ENCODE assay signal across 9 cellular contexts in genomic region chr4:7034262-7035081, GRCh38. TPM values are rescaled to one million over a fixed set of nuclear protein-coding genes. Genes with fewer than 3 reads are reported as not detected.
A peak's percentile ranks its signal among the peaks of the same experiment; 100 is the strongest.
DNase-seq lines count a peak whose midpoint lies in the region; ATAC-seq and TF ChIP-seq lines count a peak whose summit lies in the region.
"Had no signal": no experiment of that assay in that cellular context is flagged by ENCODE, and none has a peak within 500 bp of the region (broad histone marks: within the 10 kb centered on the region; RNA-seq: fewer than 3 reads in every experiment).

No MANE protein-coding gene starts in this region.

- no peak overlapping the region for H3K27ac Mint-ChIP-seq in stimulated activated naive CD8-positive, alpha-beta T cell treated with anti-CD3 and anti-CD28 coated beads, Interleukin-15, amount 100 ng/mL, for 72 hours
- H3K27ac Mint-ChIP-seq in WTC11, result 0 out of 2 replicates have a peak overlapping the region, but pooled peaks have one; percentile 9
- no peak overlapping the region for H3K27ac Mint-ChIP-seq in activated naive CD8-positive, alpha-beta T cell treated with anti-CD3 and anti-CD28 coated beads, Interleukin-2, amount 50 U/mL, for 24 hours

- H3K4me3 Mint-ChIP-seq in stimulated activated naive CD8-positive, alpha-beta T cell treated with anti-CD3 and anti-CD28 coated beads, Interleukin-15, amount 100 ng/mL, for 72 hours, result no peak overlapping the region
- H3K4me3 Mint-ChIP-seq in WTC11, result no peak overlapping the region
- H3K4me3 Mint-ChIP-seq in activated naive CD8-positive, alpha-beta T cell treated with anti-CD3 and anti-CD28 coated beads, Interleukin-2, amount 50 U/mL, for 24 hours, result no peak overlapping the region

- H3K9me3 Mint-ChIP-seq in stimulated activated naive CD8-positive, alpha-beta T cell treated with anti-CD3 and anti-CD28 coated beads, Interleukin-15, amount 100 ng/mL, for 72 hours, result no peaks in the 10 kb centered on the region
- no peaks in the 10 kb centered on the region for H3K9me3 Mint-ChIP-seq in WTC11
- H3K9me3 Mint-ChIP-seq in activated naive CD8-positive, alpha-beta T cell treated with anti-CD3 and anti-CD28 coated beads, Interleukin-2, amount 50 U/mL, for 24 hours, result no peaks in the 10 kb centered on the region

- no peak for DNase-seq in stimulated activated naive CD8-positive, alpha-beta T cell treated with anti-CD3 and anti-CD28 coated beads, Interleukin-15, amount 100 ng/mL, for 72 hours
- no peak for DNase-seq in stimulated activated naive CD8-positive, alpha-beta T cell treated with anti-CD3 and anti-CD28 coated beads, Interleukin-15, Interleukin-2, amounts not matched to agents 100 U/mL and 50 U/mL, for 24 hours
- no peak for DNase-seq in WTC11 (ENCODE audit: low spot score)
- DNase-seq in kidney tubule cell (ENCODE audit: low spot score), result peak; percentile 79
- DNase-seq in NCI-H1417 treated with DMSO at 0.1 percent for 48 hours (lab: John Stamatoyannopoulos, UW), result no peak
- DNase-seq in T-helper 9 cell, result no peak
- DNase-seq in stimulated activated CD4-positive, alpha-beta T cell treated with anti-CD3 and anti-CD28 coated beads, Interleukin-4, amount 100 ng/mL, for 1 hour, result no peak
- no peak for DNase-seq in activated naive CD8-positive, alpha-beta T cell treated with anti-CD3 and anti-CD28 coated beads, Interleukin-2, amount 50 U/mL, for 24 hours
- DNase-seq: activated CD8-positive, alpha-beta memory T cell treated with anti-CD3 and anti-CD28 coated beads, Interleukin-2, amount 50 U/mL, for 4 hours had no signal

- no peak for TF ChIP-seq CTCF in WTC11 (IDR thresholded peaks at IDR 0.05)

- CTCF ChIA-PET in WTC11 (lab: Charles Lee), result interaction anchor here (0.9 to 1.4 kb wide), 6 partner anchors 9 to 301 kb away, joined by 3 to 7 read pairs (median 4); partner anchors contain the start of gene TADA2B

- H3K4me1 Mint-ChIP-seq in stimulated activated naive CD8-positive, alpha-beta T cell treated with anti-CD3 and anti-CD28 coated beads, Interleukin-15, amount 100 ng/mL, for 72 hours, result no peaks in the 10 kb centered on the region
- no peaks in the 10 kb centered on the region for H3K4me1 Mint-ChIP-seq in WTC11
- peaks cover 3% of the 10 kb centered on the region for H3K4me1 Mint-ChIP-seq in activated naive CD8-positive, alpha-beta T cell treated with anti-CD3 and anti-CD28 coated beads, Interleukin-2, amount 50 U/mL, for 24 hours

- POLR2A ChIA-PET in WTC11 (lab: Charles Lee), result interaction anchor here (0.6 to 0.9 kb wide), 3 partner anchors 10 to 1164 kb away, joined by 4 to 6 read pairs (median 4); no protein-coding TSS in a partner anchor

- peak; percentile 32 for ATAC-seq in stimulated activated naive CD8-positive, alpha-beta T cell treated with anti-CD3 and anti-CD28 coated beads, Interleukin-15, amount 100 ng/mL, for 72 hours
- ATAC-seq in stimulated activated naive CD8-positive, alpha-beta T cell treated with anti-CD3 and anti-CD28 coated beads, Interleukin-15, Interleukin-2, amounts not matched to agents 100 U/mL and 50 U/mL, for 24 hours, result no peak
- peak; percentile 66 for ATAC-seq in WTC11
- ATAC-seq in activated naive CD8-positive, alpha-beta T cell treated with anti-CD3 and anti-CD28 coated beads, Interleukin-2, amount 50 U/mL, for 24 hours, result no peak

- H3K36me3 Mint-ChIP-seq in WTC11, result peaks cover 25% of the 10 kb centered on the region
- peaks cover 4% of the 10 kb centered on the region for H3K36me3 Mint-ChIP-seq in activated naive CD8-positive, alpha-beta T cell treated with anti-CD3 and anti-CD28 coated beads, Interleukin-2, amount 50 U/mL, for 24 hours (ENCODE audit: low read depth)

- no peaks in the 10 kb centered on the region for H3K27me3 Mint-ChIP-seq in stimulated activated naive CD8-positive, alpha-beta T cell treated with anti-CD3 and anti-CD28 coated beads, Interleukin-15, amount 100 ng/mL, for 72 hours
- H3K27me3 Mint-ChIP-seq in WTC11 (ENCODE audit: low read depth), result peaks cover 2% of the 10 kb centered on the region; the same call in 1 of the 2 replicates
- H3K27me3 Mint-ChIP-seq in activated naive CD8-positive, alpha-beta T cell treated with anti-CD3 and anti-CD28 coated beads, Interleukin-2, amount 50 U/mL, for 24 hours, result no peaks in the 10 kb centered on the region

TF ChIP-seq in WTC11, 78 proteins besides CTCF, POLR2A, EP300 and RAD21:
- TF ChIP-seq HMGA2 (CRISPR knock-in tag; IDR thresholded peaks at IDR 0.05) (no peak), GABPB1 (CRISPR knock-in tag; IDR thresholded peaks at IDR 0.05) (peak; percentile 21; the same call in 1 of the 2 replicates)
TF ChIP-seq in WTC11: peak in this region for 1.

RNA-seq across cellular contexts. Expression of gene TADA2B, which starts 8.7 kb away (rescaled TPM):
- 12.2 to 14.3 TPM (median 13.1 TPM) in 3 replicates for total RNA-seq in WTC11 (2021)

RNA-seq across cellular contexts. Expression of gene GRPEL1, which starts 33.4 kb away (rescaled TPM):
- 45.9 to 50.1 TPM (median 50.0 TPM) in 3 replicates for total RNA-seq in WTC11 (2021)

Comparison
In these comparisons a context has a peak if more than half of its experiments do, and no peak if none do; other contexts are left out.
1. ATAC-seq: peak in stimulated activated naive CD8-positive, alpha-beta T cell treated with anti-CD3 and anti-CD28 coated beads, Interleukin-15, amount 100 ng/mL, for 72 hours (single experiment) and WTC11 (single experiment); none in stimulated activated naive CD8-positive, alpha-beta T cell treated with anti-CD3 and anti-CD28 coated beads, Interleukin-15, Interleukin-2, amounts not matched to agents 100 U/mL and 50 U/mL, for 24 hours (single experiment) and activated naive CD8-positive, alpha-beta T cell treated with anti-CD3 and anti-CD28 coated beads, Interleukin-2, amount 50 U/mL, for 24 hours (single experiment).